In genomic region chr15:58473720-58474119, GRCh38 we compare ENCODE assay signal across 10 cellular contexts. TPM values are rescaled to one million over a fixed set of nuclear protein-coding genes. Genes with fewer than 3 reads are reported as not detected.
DNase-seq lines count a peak whose midpoint lies in the region; ATAC-seq and TF ChIP-seq lines count a peak whose summit lies in the region.
"Had no signal": no experiment of that assay in that cellular context is flagged by ENCODE, and none has a peak within 500 bp of the region (broad histone marks: within the 10 kb centered on the region; RNA-seq: fewer than 3 reads in every experiment).

No MANE protein-coding gene starts in this region.

- no peaks in the 10 kb centered on the region for H3K36me3 Mint-ChIP-seq in neural crest cell (ENCODE audit: low read depth)

- H3K27ac ChIP-seq in IMR-90 (ENCODE audit: insufficient read depth, low read length) (no peak overlapping the region), tibial nerve (no peak overlapping the region)

- POLR2A ChIA-PET in IMR-90 (lab: Charles Lee; ENCODE audit: unreplicated experiment), result no interaction called here

- H3K9me3 ChIP-seq in IMR-90 (ENCODE audit: control insufficient read depth, insufficient read depth, low read length), result no peaks in the 10 kb centered on the region
- H3K9me3 ChIP-seq in tibial nerve, result no peaks in the 10 kb centered on the region

- WGBS in IMR-90 (ENCODE audit: extremely low coverage in 2 of 2, insufficient read length in 1 of 2), 2 experiments, result no CpG with 5 or more reads among the region's 2 CpGs
- WGBS in tibial nerve, 2 donors, result 62 to 81% methylated on average over 2 of the region's 2 CpGs

- TF ChIP-seq EP300 in tibial nerve (IDR thresholded peaks at IDR 0.05), result no peak

- H3K27me3 ChIP-seq in IMR-90 (ENCODE audit: control insufficient read depth, insufficient read depth, low read length) (no peaks in the 10 kb centered on the region), tibial nerve (no peaks in the 10 kb centered on the region)

- H2AK5ac ChIP-seq in IMR-90 (ENCODE audit: low read depth, low read length), result peak overlapping the region; percentile 87

- peaks cover 28% of the 10 kb centered on the region for H3K9me1 ChIP-seq in IMR-90 (ENCODE audit: insufficient read depth, low read length)

- H3K4me3 Mint-ChIP-seq in neural crest cell, result no peak overlapping the region

- H4K5ac ChIP-seq in IMR-90 (ENCODE audit: low read depth, low read length), result peak overlapping the region; percentile 45; the same call in 1 of the 2 replicates

- 0 out of 4 replicates have a peak, but pooled peaks cover 0 to 11% of the 10 kb centered on the region in 2 experiments for H3K79me1 ChIP-seq in IMR-90 (ENCODE audit: low read depth in 1 of 2, low read length in 2 of 2)

- H2BK5ac ChIP-seq in IMR-90 (ENCODE audit: low read depth, low read length, poor library complexity, severe bottlenecking), result peak overlapping the region; percentile 74

- in situ Hi-C loops in IMR-90 (cut with MboI; ENCODE audit: low sequenced_read_pairs) (no loop called here), astrocyte of the cerebellum (cut with HindIII; ENCODE audit: low sequenced_read_pairs) (no loop called here)

- peaks cover 4% of the 10 kb centered on the region for H3K9me3 Mint-ChIP-seq in neural crest cell

- TF ChIP-seq CTCF in IMR-90 (conservative IDR thresholded peaks at IDR 0.05; ENCODE audit: low read depth, low read length) (no peak), astrocyte of the cerebellum (IDR thresholded peaks at IDR 0.05; ENCODE audit: low read depth, low read length, missing control alignments) (no peak), neural crest cell (conservative IDR thresholded peaks at IDR 0.05) (no peak), tibial nerve (IDR thresholded peaks at IDR 0.05) (no peak)

- peak; percentile 11; the same call in 1 of the 2 replicates for TF ChIP-seq RAD21 in IMR-90 (IDR thresholded peaks at IDR 0.05; ENCODE audit: low read length)

- peak; percentile 33 for ATAC-seq in IMR-90 (ENCODE audit: low read depth)
- no peak for ATAC-seq in GM19452 (IDR thresholded peaks at IDR 0.05; ENCODE audit: unreplicated experiment)

- H3K4me2 ChIP-seq in IMR-90 (ENCODE audit: low read depth, low read length), result no peak overlapping the region; the same call in 1 of the 2 replicates

- no peaks in the 10 kb centered on the region for H4K20me1 ChIP-seq in IMR-90 (ENCODE audit: insufficient read depth, low read length)

- peak overlapping the region; percentile 36 for H3K27ac Mint-ChIP-seq in neural crest cell (ENCODE audit: unreplicated experiment)

- peak overlapping the region; percentile 58 for H2AK9ac ChIP-seq in IMR-90 (replicated peaks; ENCODE audit: low read depth, low read length, poor library complexity)

- dilution Hi-C loops in IMR-90 (cut with HindIII; ENCODE audit: low sequenced_read_pairs, unreplicated experiment), result no loop called here

- peak overlapping the region; percentile 17 for H2AFZ ChIP-seq in IMR-90 (replicated peaks; ENCODE audit: low read length, poor library complexity)

- no peak overlapping the region for H3K4me3 ChIP-seq in IMR-90 (ENCODE audit: insufficient read depth, low read depth, low read length)
- H3K4me3 ChIP-seq in astrocyte of the cerebellum (ENCODE audit: low read depth, low read length), result no peak overlapping the region
- H3K4me3 ChIP-seq in tibial nerve, result no peak overlapping the region
- H3K4me3 ChIP-seq: lung had no signal

- H3K4me1 ChIP-seq in IMR-90 (ENCODE audit: control insufficient read depth, insufficient read depth, low read length) (peaks cover 26% of the 10 kb centered on the region), tibial nerve (peaks cover 0 to 50% (median 5%) of the 10 kb centered on the region in 4 donors)

- BruUV-seq in IMR-90 (replicated peaks; lab: Mats Ljungman, UMichigan), result no TSS peak

- peak overlapping the region; percentile 75 to 84; a peak in 3 of 4 replicates for H4K8ac ChIP-seq in IMR-90 (ENCODE audit: low read depth in 2 of 2, low read length in 2 of 2)

- peak overlapping the region; percentile 79 for H3K4ac ChIP-seq in IMR-90 (ENCODE audit: low read depth, low read length)

- H3K56ac ChIP-seq in IMR-90 (ENCODE audit: extremely low read depth, insufficient read depth, low read length), result no peak overlapping the region; the same call in 1 of the 2 replicates

- peak overlapping the region; percentile 98; the same call in 2 of the 3 replicates for H2BK15ac ChIP-seq in IMR-90 (ENCODE audit: low read depth, low read length)

- peak overlapping the region; percentile 79 for H3K18ac ChIP-seq in IMR-90 (ENCODE audit: low read depth, low read length)

- no peak overlapping the region for H3K9ac ChIP-seq in IMR-90 (ENCODE audit: low read depth, low read length)

- H3K14ac ChIP-seq in IMR-90 (replicated peaks; ENCODE audit: low read depth, low read length), result peak overlapping the region; percentile 96

- H3K36me3 ChIP-seq in IMR-90 (ENCODE audit: control insufficient read depth, insufficient read depth, low read length), result no peaks in the 10 kb centered on the region
- H3K36me3 ChIP-seq in tibial nerve, result no peaks in the 10 kb centered on the region

- peak overlapping the region; percentile 99 for H2BK120ac ChIP-seq in IMR-90 (ENCODE audit: low read depth, low read length)

- H3K4me1 Mint-ChIP-seq in neural crest cell, result peaks cover 56% of the 10 kb centered on the region

- H3K27me3 Mint-ChIP-seq in neural crest cell (ENCODE audit: low read depth), result no peaks in the 10 kb centered on the region

- CTCF ChIA-PET in IMR-90 (lab: Yijun Ruan, JAX), result no interaction called here

- peak overlapping the region; percentile 88 for H2BK20ac ChIP-seq in IMR-90 (ENCODE audit: low read depth, low read length)

- peak overlapping the region; percentile 20 for H3K23ac ChIP-seq in IMR-90 (ENCODE audit: low read depth, low read length)

- TF ChIP-seq POLR2A in IMR-90 (IDR thresholded peaks at IDR 0.05; ENCODE audit: low read depth, low read length) (no peak), tibial nerve (IDR thresholded peaks at IDR 0.05) (no peak)

- peak; percentile 77 for DNase-seq in EH (ENCODE audit: low read depth)
- peak; percentile 89 for DNase-seq in IMR-90
- peak; percentile 65 for DNase-seq in astrocyte of the cerebellum (ENCODE audit: low read depth)
- DNase-seq in neural crest cell (ENCODE audit: low read depth, low spot score), result no peak
- no peak for DNase-seq in tibial nerve (ENCODE audit: low spot score in 2 of 2)
- DNase-seq in globus pallidus (ENCODE audit: low spot score), result no peak
- DNase-seq in stimulated activated CD4-positive, alpha-beta T cell treated with anti-CD3 and anti-CD28 coated beads, Interleukin-2, amount 100 ng/mL, for 48 hours, result no peak
- DNase-seq: NCI-H345 had no signal

- intact Hi-C loops in IMR-90 (cut with micrococcal nuclease), result loop anchor here (2.0 to 10.0 kb wide), 4 partner anchors 25 to 199 kb away; no protein-coding TSS in a partner anchor

- H4K91ac ChIP-seq in IMR-90 (ENCODE audit: insufficient read depth, low read depth, low read length), result peak overlapping the region; percentile 94

TF ChIP-seq in IMR-90, 13 proteins besides CTCF, POLR2A, EP300 and RAD21:
- no peak for TF ChIP-seq NFE2L2 (IDR thresholded peaks at IDR 0.05; ENCODE audit: low read depth, low read length)
- peak; percentile 37; the same call in 1 of the 2 replicates for TF ChIP-seq CEBPB (IDR thresholded peaks at IDR 0.05; ENCODE audit: low read depth, low read length)
- TF ChIP-seq MAFK (IDR thresholded peaks at IDR 0.05; ENCODE audit: low read depth, low read length), result peak; percentile 87
- no peak for TF ChIP-seq USF2 (IDR thresholded peaks at IDR 0.05; ENCODE audit: low read depth, low read length)
- TF ChIP-seq CHD1 (IDR thresholded peaks at IDR 0.05; ENCODE audit: low read depth, low read length), result no peak
- TF ChIP-seq MXI1 (IDR thresholded peaks at IDR 0.05; ENCODE audit: borderline replicate concordance, low read depth, low read length), result no peak
- peak; percentile 55; the same call in 1 of the 2 replicates for TF ChIP-seq FOS (IDR thresholded peaks at IDR 0.05; ENCODE audit: low read depth, low read length)
- TF ChIP-seq ELK1 (IDR thresholded peaks at IDR 0.05; ENCODE audit: borderline replicate concordance, low read depth, low read length), result no peak

RNA-seq across cellular contexts. Expression of gene LIPC, which starts 41.9 kb away (rescaled TPM):
- total RNA-seq in IMR-90 (2012; rRNA removed) (under 0.01 TPM in 1 of 2 replicates, not detected in the other), neural crest cell (not detected in 2 replicates), tibial nerve (10 to 100 TPM; 11.2 to 18.4 (median 14.7) TPM)
- polyA plus RNA-seq in IMR-90 (2012; rRNA removed), result 0.07 and 0.14 TPM in 2 replicates
- polyA plus RNA-seq in IMR-90 (2012; cell fraction: cytosol; rRNA removed), result 0.05 and 0.19 TPM in 2 replicates
- polyA plus RNA-seq in IMR-90 (2012; cell fraction: nucleus; rRNA removed; ENCODE audit: low replicate concordance), result 0.12 TPM in 1 of 2 replicates, not detected in the other

Comparison
In these comparisons a context has a peak if more than half of its experiments do, and no peak if none do; other contexts are left out.
1. DNase-seq: peak in EH (single experiment), IMR-90 (single experiment) and astrocyte of the cerebellum (single experiment); none in neural crest cell (single experiment), tibial nerve (0 of 2), globus pallidus (single experiment) and stimulated activated CD4-positive, alpha-beta T cell treated with anti-CD3 and anti-CD28 coated beads, Interleukin-2, amount 100 ng/mL, for 48 hours (0 of 2).
2. RNA of gene LIPC, which starts 41.9 kb away (total RNA-seq): 11.2 to 18.4 TPM in tibial nerve; under 0.01 TPM in IMR-90 and not detected in neural crest cell; every median in the first group is over 10 times any median in the second.